In genomic region chr5:52990531-52990925, GRCh38 we compare ENCODE assay signal across 11 cellular contexts. TPM values are rescaled to one million over a fixed set of nuclear protein-coding genes. Genes with fewer than 3 reads are reported as not detected.
A peak's percentile ranks its signal among the peaks of the same experiment; 100 is the strongest.
DNase-seq lines count a peak whose midpoint lies in the region; ATAC-seq and TF ChIP-seq lines count a peak whose summit lies in the region.
"Had no signal": no experiment of that assay in that cellular context is flagged by ENCODE, and none has a peak within 500 bp of the region (broad histone marks: within the 10 kb centered on the region; RNA-seq: fewer than 3 reads in every experiment).

No MANE protein-coding gene starts in this region.

- TF ChIP-seq CTCF in choroid plexus epithelial cell (conservative IDR thresholded peaks at IDR 0.05; ENCODE audit: low read depth, low read length) (no peak), lower lobe of right lung (IDR thresholded peaks at IDR 0.05) (no peak), upper lobe of right lung (IDR thresholded peaks at IDR 0.05) (no peak)

- intact Hi-C loops in lower lobe of right lung (cut with DNase I) (no loop called here), upper lobe of right lung (cut with DNase I) (no loop called here)

- H3K36me3 ChIP-seq in lower lobe of right lung (no peaks in the 10 kb centered on the region), upper lobe of right lung (no peaks in the 10 kb centered on the region)

- H3K4me1 ChIP-seq in lower lobe of right lung = peaks cover 13% of the 10 kb centered on the region
- H3K4me1 ChIP-seq in upper lobe of right lung = peaks cover 15% of the 10 kb centered on the region

- no peaks in the 10 kb centered on the region for H3K27me3 ChIP-seq in lower lobe of right lung (ENCODE audit: low read depth)
- no peaks in the 10 kb centered on the region for H3K27me3 ChIP-seq in upper lobe of right lung

- H3K27me3 Mint-ChIP-seq in stimulated activated naive CD8-positive, alpha-beta T cell treated with anti-CD3 and anti-CD28 coated beads, Interleukin-15, Interleukin-2, amounts not matched to agents 100 ng/mL and 50 ng/mL, for 24 hours = peaks cover 49% of the 10 kb centered on the region

- peak overlapping the region; percentile 80 for H3K4me3 ChIP-seq in choroid plexus epithelial cell (ENCODE audit: low read depth, low read length)
- peak overlapping the region; percentile 79 for H3K4me3 ChIP-seq in lower lobe of right lung
- peak overlapping the region; percentile 69 for H3K4me3 ChIP-seq in upper lobe of right lung

- H3K9me3 ChIP-seq in lower lobe of right lung (no peaks in the 10 kb centered on the region), upper lobe of right lung (no peaks in the 10 kb centered on the region)
- H3K9me3 ChIP-seq: mucosa of descending colon had no signal

- H3K36me3 Mint-ChIP-seq in stimulated activated naive CD8-positive, alpha-beta T cell treated with anti-CD3 and anti-CD28 coated beads, Interleukin-15, Interleukin-2, amounts not matched to agents 100 ng/mL and 50 ng/mL, for 24 hours (ENCODE audit: low read depth) = no peaks in the 10 kb centered on the region

- no peak overlapping the region for H3K27ac Mint-ChIP-seq in stimulated activated naive CD8-positive, alpha-beta T cell treated with anti-CD3 and anti-CD28 coated beads, Interleukin-15, Interleukin-2, amounts not matched to agents 100 ng/mL and 50 ng/mL, for 24 hours

- no peak for DNase-seq in stimulated activated naive CD8-positive, alpha-beta T cell treated with anti-CD3 and anti-CD28 coated beads, Interleukin-15, Interleukin-2, amounts not matched to agents 100 U/mL and 50 U/mL, for 24 hours
- DNase-seq in choroid plexus epithelial cell (ENCODE audit: low read depth) (no peak), lower lobe of right lung (no peak), upper lobe of right lung (no peak), T1000 (lab: John Stamatoyannopoulos, UW) (no peak), NCI-H446 (lab: John Stamatoyannopoulos, UW) (no peak)
- DNase-seq: NCI-H774 had no signal

- peaks cover 22% of the 10 kb centered on the region for H3K4me1 Mint-ChIP-seq in stimulated activated naive CD8-positive, alpha-beta T cell treated with anti-CD3 and anti-CD28 coated beads, Interleukin-15, Interleukin-2, amounts not matched to agents 100 ng/mL and 50 ng/mL, for 24 hours (ENCODE audit: low read depth)

- H3K27ac ChIP-seq in lower lobe of right lung (peak overlapping the region; percentile 7), upper lobe of right lung (no peak overlapping the region)
- H3K27ac ChIP-seq: KMS-11 had no signal

- ATAC-seq in stimulated activated naive CD8-positive, alpha-beta T cell treated with anti-CD3 and anti-CD28 coated beads, Interleukin-15, Interleukin-2, amounts not matched to agents 100 U/mL and 50 U/mL, for 24 hours = no peak
- ATAC-seq in lower lobe of right lung (no peak), upper lobe of right lung (no peak), GM21515 (IDR thresholded peaks at IDR 0.05; ENCODE audit: unreplicated experiment) (no peak)

- H3K4me3 Mint-ChIP-seq in stimulated activated naive CD8-positive, alpha-beta T cell treated with anti-CD3 and anti-CD28 coated beads, Interleukin-15, Interleukin-2, amounts not matched to agents 100 ng/mL and 50 ng/mL, for 24 hours = peak overlapping the region; percentile 31

- no peaks in the 10 kb centered on the region for H3K9me3 Mint-ChIP-seq in stimulated activated naive CD8-positive, alpha-beta T cell treated with anti-CD3 and anti-CD28 coated beads, Interleukin-15, Interleukin-2, amounts not matched to agents 100 ng/mL and 50 ng/mL, for 24 hours

RNA-seq across cellular contexts. Expression of gene ITGA2, which starts 1.4 kb away (rescaled TPM):
- total RNA-seq in lower lobe of right lung (7.4 TPM), upper lobe of right lung (17.7 TPM)
